Comparison of ENCODE assay signal across 6 cellular contexts in the genomic region with DNA sequence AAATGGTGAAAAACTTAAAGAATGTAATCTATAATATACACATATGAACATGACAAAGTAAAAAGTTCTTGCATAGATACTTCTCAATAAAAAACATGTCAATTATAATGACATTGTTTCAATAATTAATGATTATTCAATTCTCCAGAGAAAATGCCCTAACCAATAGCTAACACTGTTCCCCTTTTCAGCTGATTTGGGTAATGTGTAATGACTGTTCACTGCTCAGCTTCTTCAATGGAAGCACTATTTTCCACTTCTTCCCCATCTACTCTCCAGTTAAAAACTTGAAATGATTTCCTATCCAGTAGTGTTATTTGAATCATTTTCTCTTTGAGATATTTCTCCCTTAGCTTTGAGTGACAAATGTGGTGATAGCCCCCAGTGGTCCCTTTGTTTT.
"Had no signal": no experiment of that assay in that cellular context is flagged by ENCODE, and none has a peak within 500 bp of the region (broad histone marks: within the 10 kb centered on the region; RNA-seq: fewer than 3 reads in every experiment).

No MANE protein-coding gene starts in this region.

- H3K27me3 Mint-ChIP-seq: IgD-negative memory B cell had no signal

- H3K27ac ChIP-seq: HL-60 had no signal

- H3K4me2 ChIP-seq: GM23338 had no signal

- H2AFZ ChIP-seq: GM23338 had no signal

- DNase-seq: H9, HCEC 1CT had no signal

- H3K27ac Mint-ChIP-seq: GM23338, H9 had no signal

- H3K9me3 Mint-ChIP-seq: IgD-negative memory B cell had no signal

- H3K4me3 Mint-ChIP-seq: GM23338, H9 had no signal

- H3K4me3 ChIP-seq: GM23338 had no signal

- ATAC-seq: GM23338, HepG2 had no signal
